ENCODE assay signal across 10 cellular contexts in genomic region chr3:150074697-150075416, GRCh38.
DNase-seq lines count a peak whose midpoint lies in the region; ATAC-seq and TF ChIP-seq lines count a peak whose summit lies in the region.
"Had no signal": no experiment of that assay in that cellular context is flagged by ENCODE, and none has a peak within 500 bp of the region (broad histone marks: within the 10 kb centered on the region; RNA-seq: fewer than 3 reads in every experiment).

No MANE protein-coding gene starts in this region.

- H3K79me2 ChIP-seq in SU-DHL-6 (ENCODE audit: insufficient read depth, low read length): no peaks in the 10 kb centered on the region

- no TSS peak for BruUV-seq in A673 (replicated peaks; lab: Mats Ljungman, UMichigan)

- intact Hi-C loops in A673 (cut with micrococcal nuclease; ENCODE audit: unreplicated experiment) (no loop called here), posterior cingulate gyrus (cut with DNase I) (no loop called here)

- peak overlapping the region; percentile 22 for H3K27ac ChIP-seq in A673 (ENCODE audit: low read depth, low read length, poor library complexity, severe bottlenecking)
- no peak overlapping the region for H3K27ac ChIP-seq in SU-DHL-6 (ENCODE audit: low read depth, low read length)

- no peak overlapping the region for H3K4me3 Mint-ChIP-seq in mesothelial cell of epicardium
- no peak overlapping the region for H3K4me3 Mint-ChIP-seq in stimulated activated memory B cell treated with anti-CD40 and anti-IgM and Interleukin-4, amounts not matched to agents 10 μg/mL and 1 μg/mL and 100 μg/mL, for 72 hours
- H3K4me3 Mint-ChIP-seq: activated CD4-positive, alpha-beta memory T cell treated with anti-CD3 and anti-CD28 coated beads for 36 hours had no signal

- no peak for DNase-seq in A673 (ENCODE audit: low spot score)
- DNase-seq in mesothelial cell of epicardium (ENCODE audit: low spot score in 2 of 2, unreplicated experiment in 2 of 2): no peak
- no peak for DNase-seq in cortex of kidney (lab: John Stamatoyannopoulos, UW)
- no peak for DNase-seq in posterior cingulate gyrus
- DNase-seq: activated CD4-positive, alpha-beta memory T cell treated with anti-CD3 and anti-CD28 coated beads for 36 hours; Kasumi-1 had no signal

- no peaks in the 10 kb centered on the region for H3F3A ChIP-seq in SU-DHL-6 (ENCODE audit: insufficient read depth)

- no peak overlapping the region for H3K9ac ChIP-seq in SU-DHL-6 (ENCODE audit: low read length)

- H3K9me2 ChIP-seq in SU-DHL-6 (replicated peaks; ENCODE audit: insufficient read depth, low read length): no peaks in the 10 kb centered on the region

- H4K20me1 ChIP-seq in SU-DHL-6 (ENCODE audit: low read depth, low read length): no peaks in the 10 kb centered on the region

- H3K27me3 ChIP-seq in A673 (replicated peaks; ENCODE audit: insufficient read depth, low read depth, low read length, poor library complexity) (no peaks in the 10 kb centered on the region), SU-DHL-6 (ENCODE audit: low read length) (no peaks in the 10 kb centered on the region)

- peaks cover 34% of the 10 kb centered on the region for H3K4me1 ChIP-seq in A673 (ENCODE audit: insufficient read depth, low read length, poor library complexity, severe bottlenecking)

- CTCF ChIA-PET in A673 (lab: Charles Lee): no interaction called here

- peak; percentile 79 for ATAC-seq in GM19328 (IDR thresholded peaks at IDR 0.05; ENCODE audit: unreplicated experiment)
- ATAC-seq in HG02759 (IDR thresholded peaks at IDR 0.05; ENCODE audit: unreplicated experiment): peak; percentile 47
- ATAC-seq in stimulated activated memory B cell treated with anti-CD40 and anti-IgM and Interleukin-4, amounts not matched to agents 10 μg/mL and 1 μg/mL and 100 μg/mL, for 72 hours: no peak

- no peak overlapping the region for H3K27ac Mint-ChIP-seq in mesothelial cell of epicardium
- H3K27ac Mint-ChIP-seq in stimulated activated memory B cell treated with anti-CD40 and anti-IgM and Interleukin-4, amounts not matched to agents 10 μg/mL and 1 μg/mL and 100 μg/mL, for 72 hours: no peak overlapping the region
- H3K27ac Mint-ChIP-seq: activated CD4-positive, alpha-beta memory T cell treated with anti-CD3 and anti-CD28 coated beads for 36 hours had no signal

- H3K9me3 ChIP-seq in A673 (ENCODE audit: low read depth, low read length, poor library complexity, severe bottlenecking): peaks cover 16% of the 10 kb centered on the region
- H3K9me3 ChIP-seq in SU-DHL-6 (ENCODE audit: insufficient read depth, low read length): no peaks in the 10 kb centered on the region; the same call in 1 of the 2 replicates

- peaks cover 21% of the 10 kb centered on the region for H3K27me3 Mint-ChIP-seq in mesothelial cell of epicardium (ENCODE audit: low read depth)
- H3K27me3 Mint-ChIP-seq in stimulated activated memory B cell treated with anti-CD40 and anti-IgM and Interleukin-4, amounts not matched to agents 10 μg/mL and 1 μg/mL and 100 μg/mL, for 72 hours: peaks cover 11% of the 10 kb centered on the region

- peaks cover 4% of the 10 kb centered on the region for H3K9me3 Mint-ChIP-seq in mesothelial cell of epicardium
- H3K9me3 Mint-ChIP-seq in stimulated activated memory B cell treated with anti-CD40 and anti-IgM and Interleukin-4, amounts not matched to agents 10 μg/mL and 1 μg/mL and 100 μg/mL, for 72 hours: no peaks in the 10 kb centered on the region

- H3K36me3 Mint-ChIP-seq in mesothelial cell of epicardium: no peaks in the 10 kb centered on the region
- no peaks in the 10 kb centered on the region for H3K36me3 Mint-ChIP-seq in stimulated activated memory B cell treated with anti-CD40 and anti-IgM and Interleukin-4, amounts not matched to agents 10 μg/mL and 1 μg/mL and 100 μg/mL, for 72 hours
- H3K36me3 Mint-ChIP-seq: activated CD4-positive, alpha-beta memory T cell treated with anti-CD3 and anti-CD28 coated beads for 36 hours had no signal

- peak overlapping the region; percentile 14 for H3K4me2 ChIP-seq in SU-DHL-6 (ENCODE audit: low read depth, low read length, poor library complexity, severe bottlenecking)

- H3K36me3 ChIP-seq in A673 (ENCODE audit: insufficient read depth, low read length, poor library complexity, severe bottlenecking): no peaks in the 10 kb centered on the region
- no peaks in the 10 kb centered on the region for H3K36me3 ChIP-seq in SU-DHL-6 (ENCODE audit: low read length)

- POLR2A ChIA-PET in A673 (lab: Charles Lee; ENCODE audit: low non-redundant PET): interaction anchor here (0.6 kb wide), 1 partner anchor 46 kb away, joined by 3 read pairs; no protein-coding TSS in a partner anchor

- H2AFZ ChIP-seq in SU-DHL-6 (ENCODE audit: low read depth, low read length, severe bottlenecking): no peak overlapping the region

- no peak for TF ChIP-seq CTCF in A673 (conservative IDR thresholded peaks at IDR 0.05; ENCODE audit: low read depth, low read length)
- TF ChIP-seq CTCF in SU-DHL-6 (IDR thresholded peaks at IDR 0.05; ENCODE audit: insufficient read depth, low read length, poor library complexity, severe bottlenecking): no peak
- TF ChIP-seq CTCF in mesothelial cell of epicardium (IDR thresholded peaks at IDR 0.05; ENCODE audit: unreplicated experiment): no peak

- H3K4me1 Mint-ChIP-seq in mesothelial cell of epicardium: peaks cover 50% of the 10 kb centered on the region
- H3K4me1 Mint-ChIP-seq in stimulated activated memory B cell treated with anti-CD40 and anti-IgM and Interleukin-4, amounts not matched to agents 10 μg/mL and 1 μg/mL and 100 μg/mL, for 72 hours: peaks cover 8% of the 10 kb centered on the region

- no peak overlapping the region for H3K4me3 ChIP-seq in A673 (ENCODE audit: low read depth, low read length, poor library complexity, severe bottlenecking)
- H3K4me3 ChIP-seq in SU-DHL-6 (ENCODE audit: insufficient read depth, low read length, poor library complexity, severe bottlenecking): no peak overlapping the region
